In the genomic region with DNA sequence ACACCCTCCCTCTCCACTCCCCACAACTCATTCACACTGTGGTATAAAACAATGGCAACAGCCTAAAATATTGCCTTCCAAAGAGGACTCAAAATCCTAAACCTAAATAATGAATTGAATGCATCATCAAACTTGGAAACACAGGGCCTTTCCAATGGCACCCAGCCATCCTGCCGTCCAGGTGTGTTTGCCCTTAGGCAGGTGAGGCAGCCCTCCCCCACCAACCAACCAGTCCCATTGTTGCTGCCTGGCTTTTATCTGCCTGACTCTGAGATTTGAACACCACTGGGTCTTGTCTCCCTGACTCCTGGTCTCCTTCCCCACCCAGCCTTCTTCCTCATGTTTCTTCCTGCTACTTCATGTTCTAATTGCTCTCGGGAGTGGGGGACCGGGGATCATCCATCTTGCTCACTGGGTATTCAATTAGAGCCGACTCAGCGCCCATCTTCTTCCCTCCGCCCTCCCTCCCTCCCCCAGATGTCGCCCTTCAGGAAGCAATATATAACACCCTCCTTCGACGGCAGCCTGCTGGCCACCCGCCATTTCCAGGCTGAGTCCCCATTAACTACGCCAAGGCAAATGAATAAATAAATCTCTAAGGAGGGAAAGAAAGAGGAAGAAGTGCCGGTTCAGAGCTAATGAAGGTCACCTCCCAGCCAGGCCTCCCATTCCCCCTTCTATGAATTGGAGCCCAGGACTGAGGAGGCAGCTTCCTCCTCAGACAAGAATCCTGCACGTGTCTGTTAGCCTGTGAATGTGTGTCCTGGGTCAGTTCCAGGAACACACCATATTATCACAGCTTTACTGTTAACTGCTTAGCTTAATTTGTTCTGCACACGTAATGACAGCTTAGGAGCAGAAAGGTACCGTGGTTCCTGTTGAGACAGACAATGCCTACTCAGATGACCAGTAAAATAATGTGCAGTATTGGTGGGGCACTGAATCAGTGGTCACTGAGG, we compare ENCODE assay signal across 1 cellular context.
TF ChIP-seq lines count a peak whose summit lies in the region.

No MANE protein-coding gene starts in this region.

TF ChIP-seq in H1, 55 proteins besides CTCF, POLR2A, EP300 and RAD21 (continued from another document):
- TF ChIP-seq CBX8 (IDR thresholded peaks at IDR 0.05; ENCODE audit: borderline replicate concordance, low read depth, low read length) (no peak), SAP30 (IDR thresholded peaks at IDR 0.05; ENCODE audit: insufficient read depth, insufficient replicate concordance, low read length) (no peak)
- TF ChIP-seq, protein P1, sequence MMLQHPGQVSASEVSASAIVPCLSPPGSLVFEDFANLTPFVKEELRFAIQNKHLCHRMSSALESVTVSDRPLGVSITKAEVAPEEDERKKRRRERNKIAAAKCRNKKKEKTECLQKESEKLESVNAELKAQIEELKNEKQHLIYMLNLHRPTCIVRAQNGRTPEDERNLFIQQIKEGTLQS (IDR thresholded peaks at IDR 0.05; ENCODE audit: insufficient read depth, low read depth, low read length), result no peak
